ENCODE assay signal across 14 cellular contexts in genomic region chr14:68495101-68495637, GRCh38.
DNase-seq lines count a peak whose midpoint lies in the region; ATAC-seq and TF ChIP-seq lines count a peak whose summit lies in the region.
"Had no signal": no experiment of that assay in that cellular context is flagged by ENCODE, and none has a peak within 500 bp of the region (broad histone marks: within the 10 kb centered on the region; RNA-seq: fewer than 3 reads in every experiment).

No MANE protein-coding gene starts in this region.

- no peak overlapping the region for H3K4me3 ChIP-seq in heart left ventricle
- H3K4me3 ChIP-seq: smooth muscle cell had no signal

- H3K4me3 Mint-ChIP-seq in type B pancreatic cell: no peak overlapping the region
- H3K4me3 Mint-ChIP-seq: HFFc6; stimulated activated effector memory CD8-positive, alpha-beta T cell treated with anti-CD3 and anti-CD28 coated beads, Interleukin-12 subunit alpha, Interleukin-12 subunit beta, amount 100 ng/mL, for 72 hours had no signal

- DNase-seq in heart left ventricle: no peak
- no peak for DNase-seq in Right ventricle myocardium superior
- DNase-seq in foreskin keratinocyte: peak in 1 of 2 donors; percentile 81
- no peak for DNase-seq in type B pancreatic cell (ENCODE audit: extremely low spot score, unreplicated experiment)
- DNase-seq in NCI-H2107 (lab: John Stamatoyannopoulos, UW): no peak
- no peak for DNase-seq in NCI-H2081 treated with DMSO at 0.1 percent for 48 hours (lab: John Stamatoyannopoulos, UW)
- DNase-seq in NCI-H1930 (lab: John Stamatoyannopoulos, UW): no peak
- DNase-seq: HFFc6, KG1, WERI-Rb-1 had no signal

- H3K27ac Mint-ChIP-seq in type B pancreatic cell: peak overlapping the region; percentile 80
- H3K27ac Mint-ChIP-seq: activated naive CD4-positive, alpha-beta T cell treated with anti-CD3 and anti-CD28 coated beads, Interleukin-2, amount 50 U/mL, for 72 hours; HFFc6; stimulated activated effector memory CD8-positive, alpha-beta T cell treated with anti-CD3 and anti-CD28 coated beads, Interleukin-12 subunit alpha, Interleukin-12 subunit beta, amount 100 ng/mL, for 72 hours had no signal

- intact Hi-C loops in heart left ventricle (cut with DNase I): no loop called here
- intact Hi-C loops in Right ventricle myocardium superior (cut with DNase I): no loop called here

- H3K27me3 Mint-ChIP-seq in type B pancreatic cell: no peaks in the 10 kb centered on the region

- peaks cover 61% of the 10 kb centered on the region for H3K4me1 Mint-ChIP-seq in type B pancreatic cell (ENCODE audit: unreplicated experiment)
- H3K4me1 Mint-ChIP-seq: stimulated activated effector memory CD8-positive, alpha-beta T cell treated with anti-CD3 and anti-CD28 coated beads, Interleukin-12 subunit alpha, Interleukin-12 subunit beta, amount 100 ng/mL, for 72 hours had no signal

- H3K4me1 ChIP-seq in heart left ventricle: peaks cover 0 to 10% (median 0%) of the 10 kb centered on the region in 12 donors
- peaks cover 12% of the 10 kb centered on the region for H3K4me1 ChIP-seq in foreskin keratinocyte

- no peak for TF ChIP-seq CTCF in heart left ventricle (IDR thresholded peaks at IDR 0.05)
- TF ChIP-seq CTCF in foreskin keratinocyte (conservative IDR thresholded peaks at IDR 0.05): no peak
- no peak for TF ChIP-seq CTCF in type B pancreatic cell (conservative IDR thresholded peaks at IDR 0.05)

- peak in 3 of 4 donors; percentile 47 to 69 (median 69) for ATAC-seq in heart left ventricle
- ATAC-seq in Right ventricle myocardium superior (ENCODE audit: poor library complexity): no peak
- peak; percentile 18 for ATAC-seq in HG03565 (IDR thresholded peaks at IDR 0.05; ENCODE audit: unreplicated experiment)
- ATAC-seq in foreskin keratinocyte: peak; percentile 77

- H3K9me3 Mint-ChIP-seq in type B pancreatic cell: no peaks in the 10 kb centered on the region
- H3K9me3 Mint-ChIP-seq: activated naive CD4-positive, alpha-beta T cell treated with anti-CD3 and anti-CD28 coated beads, Interleukin-2, amount 50 U/mL, for 72 hours; HFFc6; stimulated activated effector memory CD8-positive, alpha-beta T cell treated with anti-CD3 and anti-CD28 coated beads, Interleukin-12 subunit alpha, Interleukin-12 subunit beta, amount 100 ng/mL, for 72 hours had no signal

- no peaks in the 10 kb centered on the region for H3K9me3 ChIP-seq in heart left ventricle

- no peaks in the 10 kb centered on the region for H3K36me3 ChIP-seq in heart left ventricle
- H3K36me3 ChIP-seq: WERI-Rb-1 had no signal

- 68 to 77% (median 70%) methylated on average over 11 of the region's 11 CpGs for WGBS in heart left ventricle, 4 donors

- peak overlapping the region in 3 of 12 donors; percentile 17 to 32 (median 23) for H3K27ac ChIP-seq in heart left ventricle
- no peak overlapping the region for H3K27ac ChIP-seq in foreskin keratinocyte
- H3K27ac ChIP-seq: WERI-Rb-1 had no signal

- no peak for TF ChIP-seq POLR2A in heart left ventricle (IDR thresholded peaks at IDR 0.05)

- no peaks in the 10 kb centered on the region for H3K27me3 ChIP-seq in heart left ventricle
- H3K27me3 ChIP-seq in foreskin keratinocyte: no peaks in the 10 kb centered on the region

- peaks cover 6% of the 10 kb centered on the region for H3K36me3 Mint-ChIP-seq in type B pancreatic cell
- H3K36me3 Mint-ChIP-seq: activated naive CD4-positive, alpha-beta T cell treated with anti-CD3 and anti-CD28 coated beads, Interleukin-2, amount 50 U/mL, for 72 hours; stimulated activated effector memory CD8-positive, alpha-beta T cell treated with anti-CD3 and anti-CD28 coated beads, Interleukin-12 subunit alpha, Interleukin-12 subunit beta, amount 100 ng/mL, for 72 hours had no signal
